9 cellular contexts compared by ENCODE assay signal in genomic region chr12:101935769-101936741, GRCh38. TPM values are rescaled to one million over a fixed set of nuclear protein-coding genes. Genes with fewer than 3 reads are reported as not detected.
DNase-seq lines count a peak whose midpoint lies in the region; ATAC-seq, FAIRE-seq and TF ChIP-seq lines count a peak whose summit lies in the region.
"Had no signal": no experiment of that assay in that cellular context is flagged by ENCODE, and none has a peak within 500 bp of the region (broad histone marks: within the 10 kb centered on the region; RNA-seq: fewer than 3 reads in every experiment).

No MANE protein-coding gene starts in this region.

- H3K79me2 ChIP-seq in astrocyte (ENCODE audit: insufficient read depth, low read length), result no peaks in the 10 kb centered on the region

- ATAC-seq in GM19455 (IDR thresholded peaks at IDR 0.05; ENCODE audit: unreplicated experiment) (peak; percentile 74), HG03457 (IDR thresholded peaks at IDR 0.05; ENCODE audit: unreplicated experiment) (peak; percentile 74), memory B cell (ENCODE audit: low read depth) (peak; percentile 69)

- peaks cover under 1% of the 10 kb centered on the region for H3K27me3 ChIP-seq in astrocyte (ENCODE audit: insufficient read depth, low read length)
- H3K27me3 ChIP-seq: SJSA1 had no signal

- DNase-seq in GDM1 (lab: John Stamatoyannopoulos, UW), result peak; percentile 27
- peak; percentile 97 for DNase-seq in astrocyte (ENCODE audit: low read depth)
- DNase-seq in memory B cell (ENCODE audit: low spot score in 2 of 2), result peak in 1 of 2 donors; percentile 35
- no peak for DNase-seq in NCI-H82 (lab: John Stamatoyannopoulos, UW)
- no peak for DNase-seq in glutamatergic neuron
- no peak for DNase-seq in KG1 (lab: John Stamatoyannopoulos, UW)

- H3K27me3 Mint-ChIP-seq in astrocyte (ENCODE audit: low read depth, unreplicated experiment) (no peaks in the 10 kb centered on the region), memory B cell (no peaks in the 10 kb centered on the region), glutamatergic neuron (ENCODE audit: unreplicated experiment) (no peaks in the 10 kb centered on the region)

- H3K4me3 Mint-ChIP-seq in astrocyte (ENCODE audit: unreplicated experiment) (no peak overlapping the region), memory B cell (peak overlapping the region; percentile 45), glutamatergic neuron (ENCODE audit: unreplicated experiment) (no peak overlapping the region)

- FAIRE-seq in astrocyte (lab: Jason Lieb, UNC), result peak; percentile 39

- H3K9ac ChIP-seq in astrocyte (ENCODE audit: low read length), result peak overlapping the region; percentile 56

- no peaks in the 10 kb centered on the region for H3K9me3 ChIP-seq in astrocyte (ENCODE audit: insufficient read depth, low read depth, low read length)
- H3K9me3 ChIP-seq: SJSA1 had no signal

- H3K36me3 Mint-ChIP-seq in astrocyte (ENCODE audit: low read depth, unreplicated experiment) (no peaks in the 10 kb centered on the region), memory B cell (no peaks in the 10 kb centered on the region), glutamatergic neuron (ENCODE audit: unreplicated experiment) (no peaks in the 10 kb centered on the region)

- H4K20me1 ChIP-seq in astrocyte (ENCODE audit: insufficient read depth, low read length), result no peaks in the 10 kb centered on the region

- H3K27ac Mint-ChIP-seq in astrocyte (ENCODE audit: unreplicated experiment) (peak overlapping the region; percentile 79), memory B cell (peak overlapping the region; percentile 97), glutamatergic neuron (ENCODE audit: unreplicated experiment) (no peak overlapping the region)

- H3K4me3 ChIP-seq in astrocyte (ENCODE audit: insufficient read depth, low read depth, low read length), result no peak overlapping the region
- H3K4me3 ChIP-seq: SJSA1 had no signal

- H3K4me1 Mint-ChIP-seq in astrocyte (ENCODE audit: low read depth, unreplicated experiment), result peaks cover 29% of the 10 kb centered on the region
- peaks cover 56% of the 10 kb centered on the region for H3K4me1 Mint-ChIP-seq in memory B cell
- no peaks in the 10 kb centered on the region for H3K4me1 Mint-ChIP-seq in glutamatergic neuron (ENCODE audit: low read depth, unreplicated experiment)

- H3K27ac ChIP-seq in astrocyte (ENCODE audit: low read depth, low read length), result peak overlapping the region; percentile 80
- H3K27ac ChIP-seq: SJSA1 had no signal

- H3K9me3 Mint-ChIP-seq in astrocyte (ENCODE audit: unreplicated experiment) (peaks cover 2% of the 10 kb centered on the region), memory B cell (peaks cover 2% of the 10 kb centered on the region), glutamatergic neuron (ENCODE audit: unreplicated experiment) (no peaks in the 10 kb centered on the region)

- peak overlapping the region; percentile 72 for H3K4me2 ChIP-seq in astrocyte (ENCODE audit: low read length)

- peak overlapping the region; percentile 21 for H2AFZ ChIP-seq in astrocyte (ENCODE audit: low read depth, low read length)

- H3K36me3 ChIP-seq in astrocyte (ENCODE audit: insufficient read depth, low read length), result no peaks in the 10 kb centered on the region
- H3K36me3 ChIP-seq: SJSA1 had no signal

- TF ChIP-seq CTCF in astrocyte (IDR thresholded peaks at IDR 0.05; ENCODE audit: insufficient read depth, low read depth, low read length) (no peak), glutamatergic neuron (IDR thresholded peaks at IDR 0.05; ENCODE audit: partially characterized antibody, unreplicated experiment) (no peak)

- peaks cover 7% of the 10 kb centered on the region for H3K4me1 ChIP-seq in astrocyte (ENCODE audit: insufficient read depth, low read length)
- H3K4me1 ChIP-seq: SJSA1 had no signal

RNA-seq across cellular contexts. Expression of gene DRAM1, which starts 58.7 kb away (rescaled TPM):
- total RNA-seq in astrocyte, result 18.0 and 20.4 TPM in 2 replicates
- 0.83 TPM for total RNA-seq in glutamatergic neuron (ENCODE audit: unreplicated experiment)

Comparison
In these comparisons a context has a peak if more than half of its experiments do, and no peak if none do; other contexts are left out.
1. DNase-seq: peak in GDM1 (single experiment) and astrocyte (single experiment); none in NCI-H82 (single experiment), glutamatergic neuron (single experiment) and KG1 (single experiment).
2. RNA of gene DRAM1, which starts 58.7 kb away (total RNA-seq): 18.0 to 20.4 TPM in astrocyte; 0.83 TPM in glutamatergic neuron (single experiment); every median in the first group is over 10 times any median in the second.
3. Peak in every context shown above with its lines, with median percentiles within 50 percentile points of each other: ATAC-seq.